26 cellular contexts compared by ENCODE assay signal in the genomic region with DNA sequence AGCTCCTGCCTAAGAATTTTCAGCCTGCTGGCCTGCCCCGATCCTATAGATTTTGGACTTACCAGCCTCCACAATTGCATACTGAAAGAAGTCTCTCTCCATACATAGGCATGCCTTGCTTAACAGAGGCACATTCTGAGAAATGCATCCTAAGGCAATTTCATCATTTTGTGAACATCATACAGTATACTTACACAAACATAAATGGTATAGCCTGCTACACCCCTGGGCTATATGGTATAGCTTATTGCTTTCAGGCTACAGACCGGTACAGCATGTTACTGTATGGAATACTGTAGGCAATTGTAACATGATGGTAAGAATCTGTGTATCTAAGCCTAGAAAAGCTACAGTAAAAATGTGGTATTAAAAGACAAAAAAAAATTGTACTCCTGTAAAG.
"Had no signal": no experiment of that assay in that cellular context is flagged by ENCODE, and none has a peak within 500 bp of the region (broad histone marks: within the 10 kb centered on the region; RNA-seq: fewer than 3 reads in every experiment).

No MANE protein-coding gene starts in this region.

- H2AFZ ChIP-seq: hepatocyte had no signal

- H3K9me3 ChIP-seq: gastroesophageal sphincter, heart left ventricle, left lung, prostate gland, spleen, testis, tibial artery, upper lobe of left lung had no signal

- H3K27ac Mint-ChIP-seq: nephron; stimulated activated memory B cell treated with anti-CD40 and anti-IgM and Interleukin-4, amounts not matched to agents 10 μg/mL and 1 μg/mL and 100 μg/mL, for 72 hours had no signal

- H3K36me3 Mint-ChIP-seq: mesothelial cell of epicardium; naive thymus-derived CD4-positive, alpha-beta T cell; stimulated activated memory B cell treated with anti-CD40 and anti-IgM and Interleukin-4, amounts not matched to agents 10 μg/mL and 1 μg/mL and 100 μg/mL, for 72 hours had no signal

- DNase-seq: dorsolateral prefrontal cortex; effector CD4-positive, alpha-beta T cell; foreskin fibroblast; heart left ventricle; left cardiac atrium; left lung; mesenchymal stem cell; naive thymus-derived CD4-positive, alpha-beta T cell; nucleus accumbens; right cardiac atrium; spleen; stimulated activated CD4-positive, alpha-beta T cell treated with anti-CD3 and anti-CD28 coated beads, Interleukin-4, amount 100 ng/mL, for 4 hours; stimulated activated naive CD8-positive, alpha-beta T cell treated with anti-CD3 and anti-CD28 coated beads, Interleukin-15, Interleukin-2, amounts not matched to agents 100 U/mL and 50 U/mL, for 24 hours; substantia nigra; testis; tibial artery; upper lobe of left lung had no signal

- H3K4me2 ChIP-seq: hepatocyte had no signal

- H3K4me3 ChIP-seq: dorsolateral prefrontal cortex, gastroesophageal sphincter, heart left ventricle, hepatocyte, left lung, prostate gland, skin epidermis, spleen, testis, tibial artery, upper lobe of left lung had no signal

- H3K27ac ChIP-seq: dorsolateral prefrontal cortex, epithelial cell of prostate, gastroesophageal sphincter, heart left ventricle, left lung, prostate gland, skin epidermis, spleen, testis, tibial artery, upper lobe of left lung had no signal

- H3K4me3 Mint-ChIP-seq: mesothelial cell of epicardium; naive thymus-derived CD4-positive, alpha-beta T cell; nephron; stimulated activated memory B cell treated with anti-CD40 and anti-IgM and Interleukin-4, amounts not matched to agents 10 μg/mL and 1 μg/mL and 100 μg/mL, for 72 hours had no signal

- H3K9me3 Mint-ChIP-seq: mesothelial cell of epicardium; nephron; stimulated activated memory B cell treated with anti-CD40 and anti-IgM and Interleukin-4, amounts not matched to agents 10 μg/mL and 1 μg/mL and 100 μg/mL, for 72 hours had no signal

- H3K27me3 Mint-ChIP-seq: stimulated activated memory B cell treated with anti-CD40 and anti-IgM and Interleukin-4, amounts not matched to agents 10 μg/mL and 1 μg/mL and 100 μg/mL, for 72 hours had no signal

- H3K27me3 ChIP-seq: dorsolateral prefrontal cortex, gastroesophageal sphincter, heart left ventricle, hepatocyte, left lung, spleen, testis, tibial artery, upper lobe of left lung had no signal

- ATAC-seq: esophagus mucosa; gastroesophageal sphincter; heart left ventricle; left cardiac atrium; left lung; naive thymus-derived CD4-positive, alpha-beta T cell; right cardiac atrium; stimulated activated memory B cell treated with anti-CD40 and anti-IgM and Interleukin-4, amounts not matched to agents 10 μg/mL and 1 μg/mL and 100 μg/mL, for 72 hours; stimulated activated naive CD8-positive, alpha-beta T cell treated with anti-CD3 and anti-CD28 coated beads, Interleukin-15, Interleukin-2, amounts not matched to agents 100 U/mL and 50 U/mL, for 24 hours had no signal

- H3K79me2 ChIP-seq: hepatocyte had no signal

- H3K36me3 ChIP-seq: gastroesophageal sphincter, heart left ventricle, left lung, prostate gland, spleen, tibial artery, upper lobe of left lung had no signal

- H3K4me1 ChIP-seq: left lung, prostate gland, testis, tibial artery had no signal
